8 cellular contexts compared by ENCODE assay signal in genomic region chrX:117996918-117997480, GRCh38.
DNase-seq lines count a peak whose midpoint lies in the region; ATAC-seq and TF ChIP-seq lines count a peak whose summit lies in the region.
"Had no signal": no experiment of that assay in that cellular context is flagged by ENCODE, and none has a peak within 500 bp of the region (broad histone marks: within the 10 kb centered on the region; RNA-seq: fewer than 3 reads in every experiment).

No MANE protein-coding gene starts in this region.

- peak; percentile 64 for TF ChIP-seq CTCF in GM12873 (IDR thresholded peaks at IDR 0.05; ENCODE audit: insufficient read depth, low read depth, low read length, missing control alignments)
- TF ChIP-seq CTCF in LNCaP clone FGC (IDR thresholded peaks at IDR 0.05; ENCODE audit: control insufficient read depth, extremely low read depth, insufficient read depth) = peak; percentile 79
- peak; percentile 40 for TF ChIP-seq CTCF in brain microvascular endothelial cell (IDR thresholded peaks at IDR 0.05; ENCODE audit: low read depth, low read length, missing control alignments)

- DNase-seq in LNCaP clone FGC (ENCODE audit: low read depth) (no peak), brain microvascular endothelial cell (no peak), left lobe of liver (ENCODE audit: low spot score) (no peak), activated gamma-delta T cell treated with Interleukin-2 at 50 U/mL for 16 hours (no peak)
- DNase-seq: activated CD4-positive, alpha-beta T cell treated with anti-CD3 and anti-CD28 coated beads for 4 hours had no signal

- ATAC-seq in left lobe of liver = peak; percentile 35
- no peak for ATAC-seq in HG02678 (IDR thresholded peaks at IDR 0.05; ENCODE audit: unreplicated experiment)
- no peak for ATAC-seq in GM18517 (IDR thresholded peaks at IDR 0.05; ENCODE audit: unreplicated experiment)

- no peaks in the 10 kb centered on the region for H3K36me3 ChIP-seq in brain microvascular endothelial cell (replicated peaks)

- no peaks in the 10 kb centered on the region for H3K27me3 ChIP-seq in brain microvascular endothelial cell (replicated peaks)

- in situ Hi-C loops in brain microvascular endothelial cell (cut with HindIII; ENCODE audit: low pct_ligation_motif_present, low sequenced_read_pairs) = no loop called here

- no peak overlapping the region for H3K27ac ChIP-seq in brain microvascular endothelial cell

- H3K4me3 ChIP-seq in LNCaP clone FGC (ENCODE audit: low read depth, low read length) (no peak overlapping the region), brain microvascular endothelial cell (ENCODE audit: low read depth, low read length) (no peak overlapping the region)
